In the genomic region with DNA sequence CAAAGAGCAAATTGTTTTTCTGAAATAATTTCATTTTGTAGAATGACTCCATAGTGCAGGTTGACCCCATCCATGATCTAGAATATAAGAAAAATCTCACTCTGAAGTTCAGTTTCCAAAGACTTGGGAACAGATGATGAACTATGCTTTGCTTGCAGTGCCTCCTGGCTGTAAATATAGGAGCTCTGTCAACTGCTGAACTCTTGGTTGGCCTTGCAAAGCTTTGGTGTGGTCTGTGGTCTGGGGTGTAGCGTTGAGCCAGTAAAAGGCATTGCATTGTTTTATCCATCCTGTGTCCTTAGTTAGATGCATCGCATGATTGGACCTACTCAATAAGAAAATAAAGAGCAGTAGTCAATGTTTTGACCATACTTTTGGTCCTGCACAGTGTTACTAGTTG, we compare ENCODE assay signal across 17 cellular contexts.
DNase-seq lines count a peak whose midpoint lies in the region; ATAC-seq, FAIRE-seq and TF ChIP-seq lines count a peak whose summit lies in the region.
"Had no signal": no experiment of that assay in that cellular context is flagged by ENCODE, and none has a peak within 500 bp of the region (broad histone marks: within the 10 kb centered on the region; RNA-seq: fewer than 3 reads in every experiment).

No MANE protein-coding gene starts in this region.

- no peak overlapping the region for H3K9ac ChIP-seq in K562 (ENCODE audit: insufficient read depth in 1 of 2, low read depth in 2 of 2, low read length in 2 of 2)

- peaks cover 0 to 7% (median 2%) of the 10 kb centered on the region in 6 donors for H3K9me3 Mint-ChIP-seq in immature natural killer cell

- in situ Hi-C loops in K562 (cut with MboI): no loop called here

- peak; percentile 17 to 44 (median 20); a peak in 3 of 6 replicates for TF ChIP-seq CTCF in K562 (IDR thresholded peaks at IDR 0.05 in 2 of 3, conservative IDR thresholded peaks at IDR 0.05 in 1 of 3; ENCODE audit: insufficient read depth in 2 of 3, low read depth in 1 of 3, low read length in 3 of 3)

- H4K20me1 ChIP-seq in K562 (replicated peaks; ENCODE audit: control insufficient read depth, insufficient read depth, low read length): no peaks in the 10 kb centered on the region

- H3K4me2 ChIP-seq in K562 (ENCODE audit: insufficient read depth, low read length): no peak overlapping the region

- DNase-seq in AG20443 (ENCODE audit: low spot score) (peak; percentile 22), HT1080 (ENCODE audit: low read depth) (peak; percentile 51), K562 (ENCODE audit: extremely low read depth in 1 of 4, low spot score in 3 of 4) (peak in 1 of 4 experiments; percentile 16), immature natural killer cell (peak; percentile 1 to 9 (median 4)), hepatic stellate cell (ENCODE audit: low spot score) (no peak), SK-N-DZ (ENCODE audit: low spot score) (no peak), ureter (ENCODE audit: low spot score) (no peak)
- DNase-seq: activated CD4-positive, alpha-beta memory T cell treated with anti-CD3 and anti-CD28 coated beads for 36 hours; Caco-2; dermis blood vessel endothelial cell; MV-4-11; NCI-H774; small intestine; SW 1271; uterus had no signal

- no peaks in the 10 kb centered on the region for H3K36me3 Mint-ChIP-seq in immature natural killer cell
- H3K36me3 Mint-ChIP-seq: activated CD4-positive, alpha-beta memory T cell treated with anti-CD3 and anti-CD28 coated beads for 36 hours; activated naive CD4-positive, alpha-beta T cell treated with anti-CD3 and anti-CD28 coated beads, Interleukin-2, amount 50 U/mL, for 24 hours had no signal

- BruUV-seq in K562 (replicated peaks; lab: Mats Ljungman, UMichigan): no TSS peak

- POLR2A ChIA-PET in K562 (lab: Yijun Ruan, JAX): no interaction called here

- no peak overlapping the region for H3K27ac Mint-ChIP-seq in immature natural killer cell
- H3K27ac Mint-ChIP-seq: activated CD4-positive, alpha-beta memory T cell treated with anti-CD3 and anti-CD28 coated beads for 36 hours; activated naive CD4-positive, alpha-beta T cell treated with anti-CD3 and anti-CD28 coated beads, Interleukin-2, amount 50 U/mL, for 24 hours had no signal

- no peak for TF ChIP-seq POLR2A in K562 (conservative IDR thresholded peaks at IDR 0.05)

- no peak overlapping the region for H3K27ac ChIP-seq in K562 (ENCODE audit: extremely low read depth, low read depth, low read length)

- H3K4me3 Mint-ChIP-seq in immature natural killer cell: no peak overlapping the region
- H3K4me3 Mint-ChIP-seq: activated CD4-positive, alpha-beta memory T cell treated with anti-CD3 and anti-CD28 coated beads for 36 hours; activated naive CD4-positive, alpha-beta T cell treated with anti-CD3 and anti-CD28 coated beads, Interleukin-2, amount 50 U/mL, for 24 hours had no signal

- no peaks in the 10 kb centered on the region for H3K4me1 ChIP-seq in K562 (replicated peaks in 1 of 2; ENCODE audit: control insufficient read depth in 2 of 2, insufficient read depth in 2 of 2, low read length in 2 of 2)
- H3K4me1 ChIP-seq: Caco-2, uterus had no signal

- FAIRE-seq in K562 (lab: Jason Lieb, UNC): no peak
- FAIRE-seq: small intestine had no signal

- H2AFZ ChIP-seq in K562 (ENCODE audit: low read depth, low read length): no peak overlapping the region

- CTCF ChIA-PET in K562 (lab: Yijun Ruan, JAX; ENCODE audit: low intra/inter-chr PET ratio): interaction anchor here (0.7 to 1.2 kb wide), 2 partner anchors 319 to 382 kb away, joined by 3 to 4 read pairs; no protein-coding TSS in a partner anchor

- TF ChIP-seq EP300 in K562 (IDR thresholded peaks at IDR 0.05; ENCODE audit: low read length): no peak

- no peaks in the 10 kb centered on the region for H3K27me3 Mint-ChIP-seq in immature natural killer cell (ENCODE audit: low read depth in 3 of 3)
- H3K27me3 Mint-ChIP-seq: activated CD4-positive, alpha-beta memory T cell treated with anti-CD3 and anti-CD28 coated beads for 36 hours; activated naive CD4-positive, alpha-beta T cell treated with anti-CD3 and anti-CD28 coated beads, Interleukin-2, amount 50 U/mL, for 24 hours had no signal

- H3K9me1 ChIP-seq in K562 (ENCODE audit: control insufficient read depth, insufficient read depth, low read length): no peaks in the 10 kb centered on the region

- H3K27me3 ChIP-seq in K562 (ENCODE audit: control insufficient read depth in 2 of 2, insufficient read depth in 2 of 2, low read length in 2 of 2): no peaks in the 10 kb centered on the region
- H3K27me3 ChIP-seq: uterus had no signal

- H3K4me3 ChIP-seq in K562: no peak overlapping the region
- H3K4me3 ChIP-seq: uterus had no signal

- no peaks in the 10 kb centered on the region for H3K36me3 ChIP-seq in K562 (ENCODE audit: control insufficient read depth, insufficient read depth, low read length)
- H3K36me3 ChIP-seq: uterus had no signal

- H3K9me3 ChIP-seq in K562 (replicated peaks; ENCODE audit: control insufficient read depth, insufficient read depth, low read depth, low read length): no peaks in the 10 kb centered on the region
- H3K9me3 ChIP-seq: Caco-2, uterus had no signal

- 6% methylated on average over 2 of the region's 2 CpGs for WGBS in K562 (ENCODE audit: insufficient coverage, low coverage, missing lambda C conversion rate)

- no peaks in the 10 kb centered on the region for H3K79me2 ChIP-seq in K562 (ENCODE audit: control insufficient read depth, insufficient read depth, low read length)

- ATAC-seq in K562 (peak; percentile 62), HG02763 (IDR thresholded peaks at IDR 0.05; ENCODE audit: unreplicated experiment) (no peak)

- intact Hi-C loops in K562 (cut with micrococcal nuclease): loop anchor here (2.0 to 5.0 kb wide), 2 partner anchors 101 to 320 kb away; no protein-coding TSS in a partner anchor

- H3K4me1 Mint-ChIP-seq in immature natural killer cell: peaks cover 0 to 6% of the 10 kb centered on the region in 2 donors
- H3K4me1 Mint-ChIP-seq: activated naive CD4-positive, alpha-beta T cell treated with anti-CD3 and anti-CD28 coated beads, Interleukin-2, amount 50 U/mL, for 24 hours had no signal

- TF ChIP-seq RAD21 in K562 (CRISPR knock-in tag; conservative IDR thresholded peaks at IDR 0.05 in 1 of 2, IDR thresholded peaks at IDR 0.05 in 1 of 2): peak; percentile 53 to 71

TF ChIP-seq in K562, 482 proteins besides CTCF, POLR2A, EP300 and RAD21 (continues in another document):
- TF ChIP-seq, protein P1, sequence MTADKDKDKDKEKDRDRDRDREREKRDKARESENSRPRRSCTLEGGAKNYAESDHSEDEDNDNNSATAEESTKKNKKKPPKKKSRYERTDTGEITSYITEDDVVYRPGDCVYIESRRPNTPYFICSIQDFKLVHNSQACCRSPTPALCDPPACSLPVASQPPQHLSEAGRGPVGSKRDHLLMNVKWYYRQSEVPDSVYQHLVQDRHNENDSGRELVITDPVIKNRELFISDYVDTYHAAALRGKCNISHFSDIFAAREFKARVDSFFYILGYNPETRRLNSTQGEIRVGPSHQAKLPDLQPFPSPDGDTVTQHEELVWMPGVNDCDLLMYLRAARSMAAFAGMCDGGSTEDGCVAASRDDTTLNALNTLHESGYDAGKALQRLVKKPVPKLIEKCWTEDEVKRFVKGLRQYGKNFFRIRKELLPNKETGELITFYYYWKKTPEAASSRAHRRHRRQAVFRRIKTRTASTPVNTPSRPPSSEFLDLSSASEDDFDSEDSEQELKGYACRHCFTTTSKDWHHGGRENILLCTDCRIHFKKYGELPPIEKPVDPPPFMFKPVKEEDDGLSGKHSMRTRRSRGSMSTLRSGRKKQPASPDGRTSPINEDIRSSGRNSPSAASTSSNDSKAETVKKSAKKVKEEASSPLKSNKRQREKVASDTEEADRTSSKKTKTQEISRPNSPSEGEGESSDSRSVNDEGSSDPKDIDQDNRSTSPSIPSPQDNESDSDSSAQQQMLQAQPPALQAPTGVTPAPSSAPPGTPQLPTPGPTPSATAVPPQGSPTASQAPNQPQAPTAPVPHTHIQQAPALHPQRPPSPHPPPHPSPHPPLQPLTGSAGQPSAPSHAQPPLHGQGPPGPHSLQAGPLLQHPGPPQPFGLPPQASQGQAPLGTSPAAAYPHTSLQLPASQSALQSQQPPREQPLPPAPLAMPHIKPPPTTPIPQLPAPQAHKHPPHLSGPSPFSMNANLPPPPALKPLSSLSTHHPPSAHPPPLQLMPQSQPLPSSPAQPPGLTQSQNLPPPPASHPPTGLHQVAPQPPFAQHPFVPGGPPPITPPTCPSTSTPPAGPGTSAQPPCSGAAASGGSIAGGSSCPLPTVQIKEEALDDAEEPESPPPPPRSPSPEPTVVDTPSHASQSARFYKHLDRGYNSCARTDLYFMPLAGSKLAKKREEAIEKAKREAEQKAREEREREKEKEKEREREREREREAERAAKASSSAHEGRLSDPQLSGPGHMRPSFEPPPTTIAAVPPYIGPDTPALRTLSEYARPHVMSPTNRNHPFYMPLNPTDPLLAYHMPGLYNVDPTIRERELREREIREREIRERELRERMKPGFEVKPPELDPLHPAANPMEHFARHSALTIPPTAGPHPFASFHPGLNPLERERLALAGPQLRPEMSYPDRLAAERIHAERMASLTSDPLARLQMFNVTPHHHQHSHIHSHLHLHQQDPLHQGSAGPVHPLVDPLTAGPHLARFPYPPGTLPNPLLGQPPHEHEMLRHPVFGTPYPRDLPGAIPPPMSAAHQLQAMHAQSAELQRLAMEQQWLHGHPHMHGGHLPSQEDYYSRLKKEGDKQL (CRISPR knock-in tag; IDR thresholded peaks at IDR 0.05; ENCODE audit: borderline replicate concordance): no peak
- TF ChIP-seq CHD1 (IDR thresholded peaks at IDR 0.05; ENCODE audit: low read length) (no peak), ERF (CRISPR knock-in tag; IDR thresholded peaks at IDR 0.05) (no peak), ZNF785 (CRISPR knock-in tag; IDR thresholded peaks at IDR 0.05) (no peak), E2F3 (CRISPR knock-in tag; IDR thresholded peaks at IDR 0.05) (no peak), CAMTA2 (CRISPR knock-in tag; conservative IDR thresholded peaks at IDR 0.05) (no peak), ZNF239 (CRISPR knock-in tag; IDR thresholded peaks at IDR 0.05) (no peak), DACH1 (IDR thresholded peaks at IDR 0.05; ENCODE audit: partially characterized antibody) (no peak), ZC3H8 (IDR thresholded peaks at IDR 0.05) (no peak), ZNF347 (CRISPR knock-in tag; IDR thresholded peaks at IDR 0.05; ENCODE audit: low read depth) (no peak)
- TF ChIP-seq, protein P2, sequence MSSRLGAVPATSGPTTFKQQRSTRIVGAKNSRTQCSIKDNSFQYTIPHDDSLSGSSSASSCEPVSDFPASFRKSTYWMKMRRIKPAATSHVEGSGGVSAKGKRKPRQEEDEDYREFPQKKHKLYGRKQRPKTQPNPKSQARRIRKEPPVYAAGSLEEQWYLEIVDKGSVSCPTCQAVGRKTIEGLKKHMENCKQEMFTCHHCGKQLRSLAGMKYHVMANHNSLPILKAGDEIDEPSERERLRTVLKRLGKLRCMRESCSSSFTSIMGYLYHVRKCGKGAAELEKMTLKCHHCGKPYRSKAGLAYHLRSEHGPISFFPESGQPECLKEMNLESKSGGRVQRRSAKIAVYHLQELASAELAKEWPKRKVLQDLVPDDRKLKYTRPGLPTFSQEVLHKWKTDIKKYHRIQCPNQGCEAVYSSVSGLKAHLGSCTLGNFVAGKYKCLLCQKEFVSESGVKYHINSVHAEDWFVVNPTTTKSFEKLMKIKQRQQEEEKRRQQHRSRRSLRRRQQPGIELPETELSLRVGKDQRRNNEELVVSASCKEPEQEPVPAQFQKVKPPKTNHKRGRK (tag; IDR thresholded peaks at IDR 0.05): no peak

Comparison
In these comparisons a context has a peak if more than half of its experiments do, and no peak if none do; other contexts are left out.
1. DNase-seq: peak in AG20443 (single experiment), HT1080 (single experiment) and immature natural killer cell (3 of 3); none in hepatic stellate cell (single experiment), SK-N-DZ (single experiment) and ureter (single experiment).